ENCODE assay signal across 8 cellular contexts in genomic region chr17:7582401-7583252, GRCh38. TPM values are rescaled to one million over a fixed set of nuclear protein-coding genes. Genes with fewer than 3 reads are reported as not detected.
DNase-seq lines count a peak whose midpoint lies in the region; ATAC-seq, FAIRE-seq and TF ChIP-seq lines count a peak whose summit lies in the region.

No MANE protein-coding gene starts in this region.

- H3K9me2 ChIP-seq in SU-DHL-6 (replicated peaks; ENCODE audit: insufficient read depth, low read length), result no peaks in the 10 kb centered on the region

- peaks cover 34% of the 10 kb centered on the region for H3K79me2 ChIP-seq in SU-DHL-6 (ENCODE audit: insufficient read depth, low read length)

- no peaks in the 10 kb centered on the region for H4K20me1 ChIP-seq in SU-DHL-6 (ENCODE audit: low read depth, low read length)

- no peak for TF ChIP-seq POLR2A in sigmoid colon (IDR thresholded peaks at IDR 0.05)
- no peak for TF ChIP-seq POLR2A in GM12892 (IDR thresholded peaks at IDR 0.05; ENCODE audit: low read depth, low read length)

- H3K9ac ChIP-seq in SU-DHL-6 (ENCODE audit: low read length), result peak overlapping the region; percentile 77

- peaks cover 37% of the 10 kb centered on the region for H3F3A ChIP-seq in SU-DHL-6 (ENCODE audit: insufficient read depth)

- H3K4me3 ChIP-seq in GM12875 (ENCODE audit: low read depth, low read length), result peak overlapping the region; percentile 70
- peak overlapping the region; percentile 65 for H3K4me3 ChIP-seq in SU-DHL-6 (ENCODE audit: insufficient read depth, low read length, poor library complexity, severe bottlenecking)
- peak overlapping the region; percentile 93 for H3K4me3 ChIP-seq in fibroblast of the aortic adventitia (ENCODE audit: low read depth, low read length)
- H3K4me3 ChIP-seq in sigmoid colon, result peak overlapping the region; percentile 39 to 63 (median 56)

- peak overlapping the region; percentile 88; the same call in 1 of the 2 replicates for H3K27ac ChIP-seq in SU-DHL-6 (ENCODE audit: low read depth, low read length)
- H3K27ac ChIP-seq in sigmoid colon, result peak overlapping the region; percentile 91 to 92 (median 92)

- 88 to 95% methylated on average over 36 of the region's 36 CpGs for WGBS in sigmoid colon, 2 donors

- no peak for DNase-seq in fibroblast of the aortic adventitia (ENCODE audit: low read depth)
- peak; percentile 72 for DNase-seq in sigmoid colon
- DNase-seq in stimulated activated naive CD4-positive, alpha-beta T cell treated with Interleukin-2 at 50 U/mL for 16 hours (lab: John Stamatoyannopoulos, UW), result no peak
- no peak for DNase-seq in DMS153 (lab: John Stamatoyannopoulos, UW)
- no peak for DNase-seq in GM12892 (ENCODE audit: insufficient read length)

- H3K36me3 ChIP-seq in SU-DHL-6 (ENCODE audit: low read length) (no peaks in the 10 kb centered on the region), sigmoid colon (peaks cover 14 to 26% (median 14%) of the 10 kb centered on the region in 4 donors)

- no peak overlapping the region for H2AFZ ChIP-seq in SU-DHL-6 (ENCODE audit: low read depth, low read length, severe bottlenecking)

- no peak for TF ChIP-seq EP300 in sigmoid colon (IDR thresholded peaks at IDR 0.05)

- FAIRE-seq in GM12892 (lab: Jason Lieb, UNC), result no peak

- H3K9me3 ChIP-seq in SU-DHL-6 (ENCODE audit: insufficient read depth, low read length) (no peaks in the 10 kb centered on the region), sigmoid colon (no peaks in the 10 kb centered on the region)

- H3K4me2 ChIP-seq in SU-DHL-6 (ENCODE audit: low read depth, low read length, poor library complexity, severe bottlenecking), result peak overlapping the region; percentile 68

- ATAC-seq in HG03565 (IDR thresholded peaks at IDR 0.05; ENCODE audit: unreplicated experiment), result no peak

- intact Hi-C loops in sigmoid colon (cut with DNase I), result loop anchor here (10.0 kb wide), 1 partner anchor 272 kb away; the partner anchor contains the start of genes CYB5D1, NAA38 and TMEM88

- peaks cover 0 to 68% (median 56%) of the 10 kb centered on the region in 4 donors for H3K4me1 ChIP-seq in sigmoid colon

- TF ChIP-seq CTCF in GM12875 (IDR thresholded peaks at IDR 0.05; ENCODE audit: borderline replicate concordance, insufficient read depth, low read depth, low read length) (no peak), SU-DHL-6 (IDR thresholded peaks at IDR 0.05; ENCODE audit: insufficient read depth, low read length, poor library complexity, severe bottlenecking) (no peak), fibroblast of the aortic adventitia (IDR thresholded peaks at IDR 0.05; ENCODE audit: insufficient read depth, low read length) (no peak), sigmoid colon (IDR thresholded peaks at IDR 0.05) (no peak)

- H3K27me3 ChIP-seq in SU-DHL-6 (ENCODE audit: low read length) (no peaks in the 10 kb centered on the region), sigmoid colon (no peaks in the 10 kb centered on the region)

RNA-seq across cellular contexts. Expression of gene MPDU1, which starts 1.0 kb away (rescaled TPM):
- total RNA-seq in fibroblast of the aortic adventitia (ENCODE audit: low replicate concordance) (32.3 and 127 TPM in 2 replicates), sigmoid colon (10 to 100 TPM; 38.5 to 67.1 (median 50.8) TPM)
- 100 to 1,000 TPM in 1 of 3 donors, 10 to 100 TPM in 2; 38.4 to 121 (median 45.3) TPM for polyA plus RNA-seq in sigmoid colon
- polyA plus RNA-seq in GM12892 (2012; ENCODE audit: missing spikeins), result 46.7 TPM

RNA-seq across cellular contexts. Expression of gene CD68, which starts 3.2 kb away (rescaled TPM):
- total RNA-seq in fibroblast of the aortic adventitia (ENCODE audit: low replicate concordance), result 4.9 and 71.7 TPM in 2 replicates
- total RNA-seq in sigmoid colon, result 10 to 100 TPM; 24.6 to 56.4 (median 37.0) TPM
- 100 to 1,000 TPM in 2 of 3 donors, 10 to 100 TPM in 1; 58.3 to 161 (median 118) TPM for polyA plus RNA-seq in sigmoid colon
- polyA plus RNA-seq in GM12892 (2012; ENCODE audit: missing spikeins), result 7.4 TPM

RNA-seq across cellular contexts. Expression of gene SOX15, which starts 7.3 kb away (rescaled TPM):
- 0.57 and 1.4 TPM in 2 replicates for total RNA-seq in fibroblast of the aortic adventitia (ENCODE audit: low replicate concordance)
- 10 to 100 TPM in 2 of 4 donors, 1 to 10 TPM in 2; 2.5 to 15.3 (median 10.5) TPM for total RNA-seq in sigmoid colon
- 1 to 10 TPM in 2 of 3 donors, not detected in 1; 1.2 TPM for polyA plus RNA-seq in sigmoid colon
- 0.66 TPM for polyA plus RNA-seq in GM12892 (2012; ENCODE audit: missing spikeins)

RNA-seq across cellular contexts. Expression of gene SENP3, which starts 20.9 kb away (rescaled TPM):
- 14.6 and 60.4 TPM in 2 replicates for total RNA-seq in fibroblast of the aortic adventitia (ENCODE audit: low replicate concordance)
- 10 to 100 TPM; 73.5 to 91.1 (median 81.1) TPM for total RNA-seq in sigmoid colon
- polyA plus RNA-seq in sigmoid colon, result 10 to 100 TPM; 28.2 to 55.4 (median 35.6) TPM
- polyA plus RNA-seq in GM12892 (2012; ENCODE audit: missing spikeins), result 50.6 TPM

RNA-seq across cellular contexts. Expression of gene TNFSF13, which starts 24.1 kb away (rescaled TPM):
- total RNA-seq in fibroblast of the aortic adventitia (ENCODE audit: low replicate concordance) (1.1 and 1.4 TPM in 2 replicates), sigmoid colon (10 to 100 TPM; 20.2 to 41.0 (median 24.5) TPM)
- polyA plus RNA-seq in sigmoid colon, result 100 to 1,000 TPM in 1 of 3 donors, 10 to 100 TPM in 2; 15.6 to 108 (median 21.0) TPM
- polyA plus RNA-seq in GM12892 (2012; ENCODE audit: missing spikeins), result 4.5 TPM
